ENCODE assay signal across 8 cellular contexts in genomic region chr12:93677195-93678064, GRCh38. TPM values are rescaled to one million over a fixed set of nuclear protein-coding genes. Genes with fewer than 3 reads are reported as not detected.
DNase-seq lines count a peak whose midpoint lies in the region; ATAC-seq and TF ChIP-seq lines count a peak whose summit lies in the region.

CRADD (plus strand) TSS chr12:93677375.

- WGBS in spleen, 5 donors, result 0 to 1% (median 0%) methylated on average over 41 of the region's 41 CpGs

- no peaks in the 10 kb centered on the region for H3K27me3 ChIP-seq in spleen (replicated peaks in 1 of 7)

- in situ Hi-C loops in GM18951 (cut with MboI; ENCODE audit: low sequenced_read_pairs, unreplicated experiment), result no loop called here

- ATAC-seq in HG03196 (IDR thresholded peaks at IDR 0.05; ENCODE audit: unreplicated experiment), result peak; percentile 86

- peak within 1 kb of the TSS; percentile 96 to 99 (median 98) for H3K27ac ChIP-seq in spleen

- peak in 2 of 11 experiments; percentile 15 to 16 for TF ChIP-seq CTCF in spleen (IDR thresholded peaks at IDR 0.05 in 8 of 11, conservative IDR thresholded peaks at IDR 0.05 in 3 of 11)

- H3K36me3 ChIP-seq in spleen, result peaks cover 0 to 13% (median 0%) of the 10 kb centered on the region in 6 donors

- TF ChIP-seq POLR2A in GM18951 (IDR thresholded peaks at IDR 0.05; ENCODE audit: extremely low read depth, insufficient read depth, insufficient read length), result peak; percentile 82
- TF ChIP-seq POLR2A in spleen (IDR thresholded peaks at IDR 0.05), result peak in 1 of 3 donors; percentile 65

- no peaks in the 10 kb centered on the region for H3K9me3 ChIP-seq in spleen

- intact Hi-C loops in spleen (cut with DNase I; ENCODE audit: low total_unique reads), result no loop called here

- H3K4me1 ChIP-seq in spleen, result peaks cover 12 to 43% (median 22%) of the 10 kb centered on the region in 6 donors

- DNase-seq in AG08396 (ENCODE audit: low spot score) (peak; percentile 76), NCI-H345 (lab: John Stamatoyannopoulos, UW) (peak; percentile 98), inferior parietal cortex (ENCODE audit: extremely low spot score) (peak; percentile 99), spleen (peak; percentile 95)
- DNase-seq in activated CD4-positive, CD25-positive, alpha-beta regulatory T cell (lab: John Stamatoyannopoulos, UW), result peak; percentile 38 to 67 (median 59)
- peak; percentile 97 for DNase-seq in central memory CD4-positive, alpha-beta T cell

- peak within 1 kb of the TSS; percentile 37 to 80 (median 56) for H3K4me3 ChIP-seq in spleen

RNA-seq across cellular contexts. Expression of gene CRADD, which starts in this region (rescaled TPM):
- total RNA-seq in spleen, result 10 to 100 TPM; 12.4 to 58.7 (median 27.4) TPM
- 10 to 100 TPM in 1 of 3 donors, 1 to 10 TPM in 2; 5.5 to 15.9 (median 8.9) TPM for polyA plus RNA-seq in spleen

Comparison
In these comparisons a context has a peak if more than half of its experiments do, and no peak if none do; other contexts are left out.
1. Peak in every context shown above with its lines: DNase-seq, ATAC-seq, H3K4me3 ChIP-seq and H3K27ac ChIP-seq.